Comparison of ENCODE assay signal across 26 cellular contexts in the genomic region with DNA sequence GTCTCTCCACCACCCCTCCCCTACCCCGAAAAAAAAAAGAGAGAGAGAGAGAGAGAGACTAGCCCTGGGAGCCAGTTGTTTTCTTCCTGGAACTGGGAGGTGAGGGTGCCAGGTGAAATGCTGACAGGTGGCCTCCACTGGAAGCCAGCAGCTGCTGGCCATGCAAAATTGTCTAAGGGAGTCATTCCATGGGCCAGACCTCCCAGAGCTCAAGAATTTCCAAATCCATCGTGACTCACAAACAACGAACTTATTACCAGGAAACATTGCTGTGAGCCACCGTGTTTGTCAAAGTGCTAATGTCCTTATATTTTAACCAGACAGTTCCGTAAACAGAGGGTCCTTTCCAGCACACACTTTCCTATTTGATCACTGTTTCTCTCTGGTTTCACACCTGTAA.
A peak's percentile ranks its signal among the peaks of the same experiment; 100 is the strongest.
DNase-seq lines count a peak whose midpoint lies in the region; TF ChIP-seq lines count a peak whose summit lies in the region.
"Had no signal": no experiment of that assay in that cellular context is flagged by ENCODE, and none has a peak within 500 bp of the region (broad histone marks: within the 10 kb centered on the region; RNA-seq: fewer than 3 reads in every experiment).

No MANE protein-coding gene starts in this region.

- H3K27me3 ChIP-seq in SJCRH30: no peaks in the 10 kb centered on the region; the same call in 1 of the 2 replicates
- H3K27me3 ChIP-seq in fibroblast of lung (ENCODE audit: control insufficient read depth, insufficient read depth, low read length): no peaks in the 10 kb centered on the region
- no peaks in the 10 kb centered on the region for H3K27me3 ChIP-seq in dorsolateral prefrontal cortex
- no peaks in the 10 kb centered on the region for H3K27me3 ChIP-seq in ascending aorta
- H3K27me3 ChIP-seq: gastroesophageal sphincter had no signal

- DNase-seq in NCI-H146 (lab: John Stamatoyannopoulos, UW) (peak; percentile 22), NCI-H146 treated with DMSO at 0.1 percent for 48 hours (lab: John Stamatoyannopoulos, UW; ENCODE audit: unreplicated experiment) (no peak), SJCRH30 (peak; percentile 32 to 54), fibroblast of lung (ENCODE audit: low read depth in 2 of 2) (peak; percentile 41 to 48), dorsolateral prefrontal cortex (no peak), ascending aorta (ENCODE audit: low spot score in 2 of 2) (no peak), DMS 273 (lab: John Stamatoyannopoulos, UW; ENCODE audit: unreplicated experiment) (no peak)
- DNase-seq in activated CD4-positive, alpha-beta T cell treated with anti-CD3 and anti-CD28 coated beads, Interleukin-2, amount 50 U/mL, for 4 hours: no peak
- DNase-seq: activated CD4-positive, alpha-beta T cell treated with anti-CD3 and anti-CD28 coated beads, Interleukin-2, amount 50 U/mL, for 1 hour; activated CD8-positive, alpha-beta memory T cell treated with anti-CD3 and anti-CD28 coated beads, Interleukin-2, amount 50 U/mL, for 4 hours; activated effector memory CD4-positive, alpha-beta T cell treated with Interleukin-2 at 50 U/mL for 16 hours; central memory CD4-positive, alpha-beta T cell; COR-L47; DMS79 treated with DMSO at 0.1 percent for 48 hours; kidney glomerular epithelial cell; NCI-H524; NK-92 treated with Interleukin-12 subunit alpha and Interleukin-12 subunit beta, amount 100 ng/mL, for 24 hours; nucleus accumbens; small intestine; stimulated activated CD4-positive, alpha-beta T cell treated with anti-CD3 and anti-CD28 coated beads, Interleukin-2, amount 100 ng/mL, for 48 hours; stimulated activated naive CD4-positive, alpha-beta T cell had no signal

- H3K27ac ChIP-seq in SJCRH30 (peak overlapping the region; percentile 65), fibroblast of lung (ENCODE audit: insufficient read depth, low read length) (peak overlapping the region; percentile 39), dorsolateral prefrontal cortex (no peak overlapping the region), ascending aorta (no peak overlapping the region)
- H3K27ac ChIP-seq: 22Rv1, gastroesophageal sphincter, thoracic aorta, VCaP had no signal

- H4K20me1 ChIP-seq in fibroblast of lung (ENCODE audit: control insufficient read depth, extremely low read depth, insufficient read depth, low read length): no peaks in the 10 kb centered on the region

- no peaks in the 10 kb centered on the region for H3K79me2 ChIP-seq in fibroblast of lung (ENCODE audit: control insufficient read depth, insufficient read depth, low read length)

- H3K4me3 ChIP-seq in SJCRH30 (no peak overlapping the region), fibroblast of lung (replicated peaks in 1 of 4; ENCODE audit: control extremely low read depth in 1 of 4, insufficient read depth in 1 of 4, low read depth in 3 of 4, low read length in 4 of 4) (no peak overlapping the region), dorsolateral prefrontal cortex (no peak overlapping the region), ascending aorta (no peak overlapping the region)
- H3K4me3 ChIP-seq: gastroesophageal sphincter, GM23338, thoracic aorta had no signal

- H2AFZ ChIP-seq in fibroblast of lung (ENCODE audit: low read length): no peak overlapping the region
- H2AFZ ChIP-seq: GM23338 had no signal

- TF ChIP-seq CTCF in fibroblast of lung (conservative IDR thresholded peaks at IDR 0.05 in 1 of 2, IDR thresholded peaks at IDR 0.05 in 1 of 2; ENCODE audit: low read depth in 1 of 2, low read length in 2 of 2): no peak
- no peak for TF ChIP-seq CTCF in dorsolateral prefrontal cortex (IDR thresholded peaks at IDR 0.05 in 54 of 56, conservative IDR thresholded peaks at IDR 0.05 in 2 of 56; ENCODE audit: low read depth in 1 of 56, partially characterized antibody in 56 of 56)
- TF ChIP-seq CTCF in ascending aorta (IDR thresholded peaks at IDR 0.05): no peak

- H3K36me3 ChIP-seq in SJCRH30 (no peaks in the 10 kb centered on the region), fibroblast of lung (ENCODE audit: control insufficient read depth, insufficient read depth, low read length) (no peaks in the 10 kb centered on the region), ascending aorta (no peaks in the 10 kb centered on the region)
- H3K36me3 ChIP-seq: gastroesophageal sphincter, thoracic aorta had no signal

- no peaks in the 10 kb centered on the region for H3K9me3 ChIP-seq in SJCRH30 (replicated peaks)
- H3K9me3 ChIP-seq in fibroblast of lung (ENCODE audit: control insufficient read depth, insufficient read depth, low read depth, low read length): no peaks in the 10 kb centered on the region
- no peaks in the 10 kb centered on the region for H3K9me3 ChIP-seq in ascending aorta
- H3K9me3 ChIP-seq: gastroesophageal sphincter, thoracic aorta had no signal

- H3K4me1 ChIP-seq in SJCRH30 (peaks cover 7% of the 10 kb centered on the region), fibroblast of lung (ENCODE audit: control insufficient read depth, extremely low read depth, insufficient read depth, low read length) (peaks cover 2% of the 10 kb centered on the region), ascending aorta (peaks cover 6 to 13% of the 10 kb centered on the region in 2 donors)
- H3K4me1 ChIP-seq: gastroesophageal sphincter had no signal

- no peak overlapping the region for H3K4me2 ChIP-seq in fibroblast of lung (ENCODE audit: extremely low read depth, insufficient read depth, low read length)
- H3K4me2 ChIP-seq: GM23338 had no signal

- H3K9ac ChIP-seq in fibroblast of lung (ENCODE audit: insufficient read depth, low read length): no peak overlapping the region

- intact Hi-C loops in dorsolateral prefrontal cortex (cut with DNase I) (loop anchor here (5.0 kb wide), 1 partner anchor 248 kb away; no protein-coding TSS in a partner anchor), ascending aorta (cut with DNase I) (no loop called here)

Comparison
In these comparisons a context has a peak if more than half of its experiments do, and no peak if none do; other contexts are left out.
1. DNase-seq: peak in NCI-H146 (single experiment), SJCRH30 (2 of 2) and fibroblast of lung (2 of 2); none in NCI-H146 treated with DMSO at 0.1 percent for 48 hours (single experiment), dorsolateral prefrontal cortex (0 of 10), activated CD4-positive, alpha-beta T cell treated with anti-CD3 and anti-CD28 coated beads, Interleukin-2, amount 50 U/mL, for 4 hours (0 of 2), ascending aorta (0 of 2) and DMS 273 (single experiment).
2. H3K27ac ChIP-seq: peak in SJCRH30 (single experiment) and fibroblast of lung (single experiment); none in dorsolateral prefrontal cortex (0 of 59) and ascending aorta (0 of 2).